1 cellular context compared by ENCODE assay signal in genomic region chr19:35380450-35381124, GRCh38.
TF ChIP-seq lines count a peak whose summit lies in the region.

No MANE protein-coding gene starts in this region.

TF ChIP-seq in HepG2, 621 proteins besides CTCF, POLR2A, EP300 and RAD21 (continued from another document and continues in another):
- TF ChIP-seq ZNF687 (CRISPR knock-in tag; IDR thresholded peaks at IDR 0.05) (peak; percentile 51; the same call in 1 of the 2 replicates), PLRG1 (conservative IDR thresholded peaks at IDR 0.05) (no peak), KLF16 (CRISPR knock-in tag; IDR thresholded peaks at IDR 0.05) (no peak; a peak in 1 of 4 replicates), PHF5A (CRISPR knock-in tag; IDR thresholded peaks at IDR 0.05; ENCODE audit: low read depth, unreplicated experiment) (peak; percentile 66), KAT7 (CRISPR knock-in tag; IDR thresholded peaks at IDR 0.05; ENCODE audit: borderline replicate concordance) (no peak), RBM22 (optimal IDR thresholded peaks at IDR 0.05; ENCODE audit: low read length) (no peak), ZNF678 (CRISPR knock-in tag; IDR thresholded peaks at IDR 0.05) (no peak), SMAD9 (CRISPR knock-in tag; IDR thresholded peaks at IDR 0.05) (no peak), TMF1 (CRISPR knock-in tag; IDR thresholded peaks at IDR 0.05; ENCODE audit: low read depth) (no peak), ZFP36L1 (CRISPR knock-in tag; IDR thresholded peaks at IDR 0.05) (no peak), SRSF4 (IDR thresholded peaks at IDR 0.05; ENCODE audit: low read depth, low read length, poor library complexity, severe bottlenecking) (no peak), KLF11 (CRISPR knock-in tag; IDR thresholded peaks at IDR 0.05) (0 out of 2 replicates have a peak, but pooled peaks have one; percentile 3), ZSCAN20 (CRISPR knock-in tag; IDR thresholded peaks at IDR 0.05; ENCODE audit: borderline replicate concordance) (no peak), ZNF674 (CRISPR knock-in tag; IDR thresholded peaks at IDR 0.05; ENCODE audit: low read depth) (no peak), BRF2 (CRISPR knock-in tag; IDR thresholded peaks at IDR 0.05) (no peak), GZF1 (CRISPR knock-in tag; IDR thresholded peaks at IDR 0.05) (no peak), PCBP1 (IDR thresholded peaks at IDR 0.05; ENCODE audit: borderline replicate concordance, low read depth, low read length) (no peak), FOXC1 (CRISPR knock-in tag; IDR thresholded peaks at IDR 0.05; ENCODE audit: borderline replicate concordance) (no peak), ZNF639 (CRISPR knock-in tag; conservative IDR thresholded peaks at IDR 0.05) (0 out of 2 replicates have a peak, but pooled peaks have one; percentile 14), MTA1 (CRISPR knock-in tag; IDR thresholded peaks at IDR 0.05; ENCODE audit: borderline replicate concordance) (peak; percentile 50; the same call in 1 of the 2 replicates), MTERF4 (CRISPR knock-in tag; IDR thresholded peaks at IDR 0.05) (no peak), SAFB2 (CRISPR knock-in tag; IDR thresholded peaks at IDR 0.05; ENCODE audit: borderline replicate concordance, low read depth) (no peak), ZNF501 (CRISPR knock-in tag; IDR thresholded peaks at IDR 0.05) (no peak), TIGD3 (CRISPR knock-in tag; IDR thresholded peaks at IDR 0.05; ENCODE audit: borderline replicate concordance) (no peak), ZFP62 (CRISPR knock-in tag; IDR thresholded peaks at IDR 0.05) (no peak), CERS6 (CRISPR knock-in tag; IDR thresholded peaks at IDR 0.05) (no peak), ZNF850 (CRISPR knock-in tag; conservative IDR thresholded peaks at IDR 0.05) (no peak), ZBTB37 (CRISPR knock-in tag; IDR thresholded peaks at IDR 0.05) (no peak), ZSCAN5A (CRISPR knock-in tag; IDR thresholded peaks at IDR 0.05; ENCODE audit: borderline replicate concordance) (no peak), ZFP90 (CRISPR knock-in tag; IDR thresholded peaks at IDR 0.05; ENCODE audit: borderline replicate concordance) (no peak), POLR2AphosphoS5 (IDR thresholded peaks at IDR 0.05; ENCODE audit: low read depth, low read length) (no peak; the same call in 1 of the 2 replicates), FOXM1 (CRISPR knock-in tag; IDR thresholded peaks at IDR 0.05) (no peak), ZNF251 (CRISPR knock-in tag; IDR thresholded peaks at IDR 0.05) (no peak), ZNF44 (CRISPR knock-in tag; IDR thresholded peaks at IDR 0.05) (no peak), FUBP1 (CRISPR knock-in tag; IDR thresholded peaks at IDR 0.05; ENCODE audit: borderline replicate concordance) (no peak), NPAS2 (CRISPR knock-in tag; IDR thresholded peaks at IDR 0.05; ENCODE audit: borderline replicate concordance) (no peak), THAP11 (CRISPR knock-in tag; IDR thresholded peaks at IDR 0.05) (peak; percentile 33; the same call in 1 of the 2 replicates), FOXO4 (CRISPR knock-in tag; conservative IDR thresholded peaks at IDR 0.05) (no peak), MAFF (IDR thresholded peaks at IDR 0.05; ENCODE audit: low read depth, low read length) (no peak), FIP1L1 (IDR thresholded peaks at IDR 0.05; ENCODE audit: borderline replicate concordance, insufficient read depth, low read depth, low read length) (no peak), IRF2 (CRISPR knock-in tag; IDR thresholded peaks at IDR 0.05) (no peak), IRX3 (CRISPR knock-in tag; IDR thresholded peaks at IDR 0.05; ENCODE audit: borderline replicate concordance, low read depth) (no peak), ISL2 (CRISPR knock-in tag; IDR thresholded peaks at IDR 0.05) (peak; percentile 58; the same call in 1 of the 2 replicates), MLX (CRISPR knock-in tag; IDR thresholded peaks at IDR 0.05) (0 out of 2 replicates have a peak, but pooled peaks have one; percentile 52), ZNF543 (CRISPR knock-in tag; IDR thresholded peaks at IDR 0.05) (no peak), JUND (CRISPR knock-in tag; IDR thresholded peaks at IDR 0.05) (no peak), ZBTB42 (CRISPR knock-in tag; IDR thresholded peaks at IDR 0.05) (no peak), HNRNPK (IDR thresholded peaks at IDR 0.05; ENCODE audit: low read depth, low read length, poor library complexity, severe bottlenecking) (no peak), DNMT3B (CRISPR knock-in tag; conservative IDR thresholded peaks at IDR 0.05) (no peak), YY1 (IDR thresholded peaks at IDR 0.05; ENCODE audit: insufficient read depth, insufficient replicate concordance, low read depth, low read length) (no peak), NCOA5 (CRISPR knock-in tag; IDR thresholded peaks at IDR 0.05) (no peak), ZMAT3 (CRISPR knock-in tag; conservative IDR thresholded peaks at IDR 0.05) (0 out of 2 replicates have a peak, but pooled peaks have one; percentile 39), ZNF260 (CRISPR knock-in tag; IDR thresholded peaks at IDR 0.05; ENCODE audit: borderline replicate concordance, low read depth) (no peak), MAF1 (CRISPR knock-in tag; IDR thresholded peaks at IDR 0.05; ENCODE audit: borderline replicate concordance) (no peak)
